10 cellular contexts compared by ENCODE assay signal in genomic region chr9:69036799-69037198, GRCh38. TPM values are rescaled to one million over a fixed set of nuclear protein-coding genes. Genes with fewer than 3 reads are reported as not detected.
A peak's percentile ranks its signal among the peaks of the same experiment; 100 is the strongest.
DNase-seq lines count a peak whose midpoint lies in the region; ATAC-seq, FAIRE-seq and TF ChIP-seq lines count a peak whose summit lies in the region.
"Had no signal": no experiment of that assay in that cellular context is flagged by ENCODE, and none has a peak within 500 bp of the region (broad histone marks: within the 10 kb centered on the region; RNA-seq: fewer than 3 reads in every experiment).

No MANE protein-coding gene starts in this region.

- TF ChIP-seq CTCF in BE2C (IDR thresholded peaks at IDR 0.05; ENCODE audit: low read depth, low read length): no peak
- no peak for TF ChIP-seq CTCF in LNCaP clone FGC (IDR thresholded peaks at IDR 0.05; ENCODE audit: control insufficient read depth, extremely low read depth, insufficient read depth)
- TF ChIP-seq CTCF in chondrocyte (IDR thresholded peaks at IDR 0.05): no peak

- intact Hi-C loops in naive thymus-derived CD4-positive, alpha-beta T cell (cut with micrococcal nuclease): loop anchor here (1.0 to 10.0 kb wide), 8 partner anchors 8 to 1221 kb away; partner anchors contain the start of genes SMC5 (in 2 of the 2) and TJP2 (in 1 of the 2)

- peak overlapping the region; percentile 68 for H3K27ac Mint-ChIP-seq in chondrocyte (ENCODE audit: unreplicated experiment)
- peak overlapping the region; percentile 88 to 95 (median 91) for H3K27ac Mint-ChIP-seq in naive thymus-derived CD4-positive, alpha-beta T cell

- CTCF ChIA-PET in naive thymus-derived CD4-positive, alpha-beta T cell (lab: Charles Lee): interaction anchor here (0.6 to 3.5 kb wide), 7 partner anchors 13 to 441 kb away, joined by 3 to 23 read pairs (median 4); no protein-coding TSS in a partner anchor

- POLR2A ChIA-PET in naive thymus-derived CD4-positive, alpha-beta T cell (lab: Charles Lee): interaction anchor here (0.9 to 2.1 kb wide), 5 partner anchors 8 to 17 kb away, joined by 3 to 7 read pairs (median 7); no protein-coding TSS in a partner anchor

- peaks cover 11% of the 10 kb centered on the region for H3K4me1 Mint-ChIP-seq in chondrocyte (ENCODE audit: low read depth)
- peaks cover 13 to 69% (median 33%) of the 10 kb centered on the region in 7 donors for H3K4me1 Mint-ChIP-seq in naive thymus-derived CD4-positive, alpha-beta T cell

- H3K36me3 Mint-ChIP-seq in chondrocyte (ENCODE audit: low read depth): no peaks in the 10 kb centered on the region
- peaks cover 2 to 6% (median 4%) of the 10 kb centered on the region in 5 donors for H3K36me3 Mint-ChIP-seq in naive thymus-derived CD4-positive, alpha-beta T cell

- H3K9me3 Mint-ChIP-seq in chondrocyte (ENCODE audit: low read depth): no peaks in the 10 kb centered on the region
- H3K9me3 Mint-ChIP-seq in naive thymus-derived CD4-positive, alpha-beta T cell: no peaks in the 10 kb centered on the region

- peak overlapping the region; percentile 73 for H3K27ac ChIP-seq in naive thymus-derived CD4-positive, alpha-beta T cell (ENCODE audit: low read depth, low read length)

- no peaks in the 10 kb centered on the region for H3K27me3 ChIP-seq in BE2C
- no peaks in the 10 kb centered on the region for H3K27me3 ChIP-seq in naive thymus-derived CD4-positive, alpha-beta T cell (ENCODE audit: control insufficient read depth in 2 of 2, insufficient read depth in 2 of 2, low read length in 2 of 2)

- H3K9me3 ChIP-seq in BE2C: no peaks in the 10 kb centered on the region
- H3K9me3 ChIP-seq in naive thymus-derived CD4-positive, alpha-beta T cell (ENCODE audit: control insufficient read depth in 2 of 3, low read length in 3 of 3): no peaks in the 10 kb centered on the region

- H3K27me3 Mint-ChIP-seq in chondrocyte (ENCODE audit: low read depth): no peaks in the 10 kb centered on the region
- no peaks in the 10 kb centered on the region for H3K27me3 Mint-ChIP-seq in naive thymus-derived CD4-positive, alpha-beta T cell

- peak overlapping the region; percentile 78 for H3K4me3 ChIP-seq in BE2C (ENCODE audit: low read depth, low read length)
- peak overlapping the region; percentile 89 for H3K4me3 ChIP-seq in LNCaP clone FGC (ENCODE audit: low read depth, low read length)
- H3K4me3 ChIP-seq in naive thymus-derived CD4-positive, alpha-beta T cell (ENCODE audit: low read length): peak overlapping the region; percentile 72

- peak overlapping the region; percentile 95 for H3K4me3 Mint-ChIP-seq in chondrocyte (ENCODE audit: unreplicated experiment)
- H3K4me3 Mint-ChIP-seq in naive thymus-derived CD4-positive, alpha-beta T cell: peak overlapping the region; percentile 91 to 99 (median 97)

- FAIRE-seq in HTR-8/SVneo (lab: Jason Lieb, UNC): no peak

- ATAC-seq in naive thymus-derived CD4-positive, alpha-beta T cell: no peak
- no peak for ATAC-seq in HG02759 (IDR thresholded peaks at IDR 0.05; ENCODE audit: unreplicated experiment)
- ATAC-seq in GM21515 (IDR thresholded peaks at IDR 0.05; ENCODE audit: unreplicated experiment): no peak

- no peaks in the 10 kb centered on the region; the same call in 1 of the 2 replicates for H3K36me3 ChIP-seq in BE2C
- peaks cover 0 to 5% (median 0%) of the 10 kb centered on the region in 3 experiments for H3K36me3 ChIP-seq in naive thymus-derived CD4-positive, alpha-beta T cell (ENCODE audit: control insufficient read depth in 2 of 3, insufficient read depth in 3 of 3, low read length in 3 of 3)

- no peaks in the 10 kb centered on the region for H3K4me1 ChIP-seq in BE2C
- H3K4me1 ChIP-seq in naive thymus-derived CD4-positive, alpha-beta T cell (ENCODE audit: control insufficient read depth in 2 of 2, insufficient read depth in 2 of 2, low read length in 2 of 2): peaks cover 9 to 12% of the 10 kb centered on the region in 2 donors

- DNase-seq in BE2C (no peak), LNCaP clone FGC (ENCODE audit: low read depth) (no peak), chondrocyte (ENCODE audit: low spot score) (no peak), HTR-8/SVneo (ENCODE audit: insufficient read length, low spot score) (no peak), NCI-H524 treated with DMSO at 0.1 percent for 48 hours (lab: John Stamatoyannopoulos, UW) (no peak)
- no peak for DNase-seq in naive thymus-derived CD4-positive, alpha-beta T cell

RNA-seq across cellular contexts. Expression of gene FXN, which starts 1.2 kb away (rescaled TPM):
- polyA plus RNA-seq in BE2C (2012; ENCODE audit: insufficient read depth, insufficient read length, low read depth): 11.0 TPM
- total RNA-seq in chondrocyte: 9.6 to 10.5 TPM (median 9.9 TPM) in 3 replicates
- total RNA-seq in naive thymus-derived CD4-positive, alpha-beta T cell: 10 to 100 TPM; 16.7 to 28.3 (median 19.1) TPM
- polyA plus RNA-seq in naive thymus-derived CD4-positive, alpha-beta T cell: 10 to 100 TPM; 56.7 to 84.7 TPM

RNA-seq across cellular contexts. Expression of gene PRKACG, which starts 22.9 kb away (rescaled TPM):
- not detected for polyA plus RNA-seq in BE2C (2012; ENCODE audit: insufficient read depth, insufficient read length, low read depth)
- not detected in 3 replicates for total RNA-seq in chondrocyte
- total RNA-seq in naive thymus-derived CD4-positive, alpha-beta T cell: not detected
- not detected for polyA plus RNA-seq in naive thymus-derived CD4-positive, alpha-beta T cell
- total RNA-seq: glomerular endothelial cell, NCI-H460 had no signal
